ENCODE assay signal across 7 cellular contexts in genomic region chrX:40083120-40083978, GRCh38. TPM values are rescaled to one million over a fixed set of nuclear protein-coding genes. Genes with fewer than 3 reads are reported as not detected.
DNase-seq lines count a peak whose midpoint lies in the region; ATAC-seq and TF ChIP-seq lines count a peak whose summit lies in the region.

No MANE protein-coding gene starts in this region.

- H3K9me3 ChIP-seq in right atrium auricular region (no peaks in the 10 kb centered on the region), skeletal muscle satellite cell (replicated peaks; ENCODE audit: low read length) (no peaks in the 10 kb centered on the region)

- peaks cover 44% of the 10 kb centered on the region for H3K27me3 Mint-ChIP-seq in GM23338 (ENCODE audit: insufficient read depth, low read depth, poor library complexity)
- H3K27me3 Mint-ChIP-seq in activated CD8-positive, alpha-beta T cell treated with anti-CD3 and anti-CD28 coated beads, Interleukin-2, amount 10 ng/mL, durations not matched to agents 7 days and 5 days (ENCODE audit: low read depth): no peaks in the 10 kb centered on the region

- H3K27ac ChIP-seq in GM23338 (ENCODE audit: low read depth) (no peak overlapping the region), right atrium auricular region (peak overlapping the region; percentile 9 to 24)

- H3K27ac Mint-ChIP-seq in GM23338: no peak overlapping the region
- H3K27ac Mint-ChIP-seq in activated CD8-positive, alpha-beta T cell treated with anti-CD3 and anti-CD28 coated beads, Interleukin-2, amount 10 ng/mL, durations not matched to agents 7 days and 5 days: no peak overlapping the region

- H3K27me3 ChIP-seq in GM23338 (ENCODE audit: insufficient read depth) (peaks cover 46% of the 10 kb centered on the region), right atrium auricular region (no peaks in the 10 kb centered on the region), skeletal muscle satellite cell (ENCODE audit: control insufficient read depth, insufficient read depth, low read length) (peaks cover 13% of the 10 kb centered on the region)

- peaks cover 11% of the 10 kb centered on the region; the same call in 2 of the 3 replicates for H3K36me3 Mint-ChIP-seq in GM23338 (ENCODE audit: low read depth)
- H3K36me3 Mint-ChIP-seq in activated CD8-positive, alpha-beta T cell treated with anti-CD3 and anti-CD28 coated beads, Interleukin-2, amount 10 ng/mL, durations not matched to agents 7 days and 5 days (ENCODE audit: low read depth): peaks cover 9% of the 10 kb centered on the region

- peak; percentile 62 for DNase-seq in GM23338 (ENCODE audit: low spot score)
- DNase-seq in activated CD8-positive, alpha-beta T cell treated with anti-CD3 and anti-CD28 coated beads, Interleukin-2, amount 10 ng/mL, durations not matched to agents 7 days and 5 days: no peak
- DNase-seq in right atrium auricular region (ENCODE audit: low spot score): no peak
- DNase-seq in NCI-H2196 (lab: John Stamatoyannopoulos, UW; ENCODE audit: unreplicated experiment): no peak
- DNase-seq in NCI-H146 (lab: John Stamatoyannopoulos, UW): no peak
- no peak for DNase-seq in NCI-H2171 (lab: John Stamatoyannopoulos, UW)

- H3K4me1 ChIP-seq in GM23338 (ENCODE audit: insufficient read depth) (peaks cover 52% of the 10 kb centered on the region), right atrium auricular region (peaks cover 0 to 48% of the 10 kb centered on the region in 2 donors), skeletal muscle satellite cell (ENCODE audit: control insufficient read depth, insufficient read depth, low read length) (peaks cover 49% of the 10 kb centered on the region)

- H3K9me3 Mint-ChIP-seq in GM23338: no peaks in the 10 kb centered on the region; the same call in 2 of the 3 replicates
- no peaks in the 10 kb centered on the region for H3K9me3 Mint-ChIP-seq in activated CD8-positive, alpha-beta T cell treated with anti-CD3 and anti-CD28 coated beads, Interleukin-2, amount 10 ng/mL, durations not matched to agents 7 days and 5 days (ENCODE audit: insufficient read depth)

- TF ChIP-seq CTCF in GM23338 (conservative IDR thresholded peaks at IDR 0.05; ENCODE audit: low read depth in 2 of 2) (no peak), right atrium auricular region (IDR thresholded peaks at IDR 0.05) (no peak)

- H3K79me2 ChIP-seq in GM23338 (replicated peaks; ENCODE audit: insufficient read depth): peaks cover 92% of the 10 kb centered on the region

- H3K9ac ChIP-seq in skeletal muscle satellite cell (ENCODE audit: low read depth, low read length): peak overlapping the region; percentile 42

- no peak overlapping the region for H2AFZ ChIP-seq in GM23338

- peak overlapping the region; percentile 80 for H3K4me2 ChIP-seq in GM23338
- H3K4me2 ChIP-seq in skeletal muscle satellite cell (ENCODE audit: low read length): peak overlapping the region; percentile 79

- H4K20me1 ChIP-seq in GM23338 (replicated peaks; ENCODE audit: insufficient read depth): peaks cover 15% of the 10 kb centered on the region; the same call in 1 of the 2 replicates

- peak overlapping the region; percentile 55 for H3K4me3 ChIP-seq in GM23338
- peak overlapping the region; percentile 25 to 47 for H3K4me3 ChIP-seq in right atrium auricular region
- peak overlapping the region; percentile 49 for H3K4me3 ChIP-seq in skeletal muscle satellite cell (ENCODE audit: low read length)

- peak; percentile 42 for ATAC-seq in GM23338
- ATAC-seq in activated CD8-positive, alpha-beta T cell treated with anti-CD3 and anti-CD28 coated beads, Interleukin-2, amount 10 ng/mL, durations not matched to agents 7 days and 5 days: peak; percentile 59

- H3K9me2 ChIP-seq in GM23338 (ENCODE audit: insufficient read depth): no peaks in the 10 kb centered on the region

- peaks cover 77% of the 10 kb centered on the region for H3K4me1 Mint-ChIP-seq in GM23338
- peaks cover 57% of the 10 kb centered on the region for H3K4me1 Mint-ChIP-seq in activated CD8-positive, alpha-beta T cell treated with anti-CD3 and anti-CD28 coated beads, Interleukin-2, amount 10 ng/mL, durations not matched to agents 7 days and 5 days (ENCODE audit: low read depth)

- H3K4me3 Mint-ChIP-seq in GM23338: peak overlapping the region; percentile 68
- H3K4me3 Mint-ChIP-seq in activated CD8-positive, alpha-beta T cell treated with anti-CD3 and anti-CD28 coated beads, Interleukin-2, amount 10 ng/mL, durations not matched to agents 7 days and 5 days: peak overlapping the region; percentile 59

- H3K36me3 ChIP-seq in GM23338 (ENCODE audit: insufficient read depth) (no peaks in the 10 kb centered on the region), right atrium auricular region (no peaks in the 10 kb centered on the region), skeletal muscle satellite cell (ENCODE audit: insufficient read depth, low read length) (no peaks in the 10 kb centered on the region)

- no peaks in the 10 kb centered on the region for H3F3A ChIP-seq in GM23338 (replicated peaks; ENCODE audit: low read depth)

- CTCF ChIA-PET in activated CD8-positive, alpha-beta T cell treated with anti-CD3 and anti-CD28 coated beads, Interleukin-2, amount 10 ng/mL, durations not matched to agents 7 days and 5 days (lab: Charles Lee): no interaction called here

- POLR2A ChIA-PET in activated CD8-positive, alpha-beta T cell treated with anti-CD3 and anti-CD28 coated beads, Interleukin-2, amount 10 ng/mL, durations not matched to agents 7 days and 5 days (lab: Charles Lee): no interaction called here

TF ChIP-seq in GM23338, 12 proteins besides CTCF, POLR2A, EP300 and RAD21 (continues in another document):
- TF ChIP-seq ZNF114 (CRISPR knock-in tag; IDR thresholded peaks at IDR 0.05) (no peak), EZH2phosphoT487 (IDR thresholded peaks at IDR 0.05; ENCODE audit: unreplicated experiment) (no peak), JUNB (IDR thresholded peaks at IDR 0.05; ENCODE audit: unreplicated experiment) (no peak), ETS1 (IDR thresholded peaks at IDR 0.05) (no peak), NANOG (IDR thresholded peaks at IDR 0.05; ENCODE audit: borderline replicate concordance) (no peak), POLR2AphosphoS5 (IDR thresholded peaks at IDR 0.05; ENCODE audit: low read depth) (no peak), EZH2 (IDR thresholded peaks at IDR 0.05; ENCODE audit: low read depth, unreplicated experiment) (no peak)

RNA-seq across cellular contexts. Expression of gene BCOR, which starts 14.4 kb away (rescaled TPM):
- total RNA-seq in GM23338 (2014; rRNA removed; shearing (Covaris generic)): 60.8 TPM in 2 replicates
- 25.5 and 25.8 TPM in 2 replicates for polyA plus RNA-seq in GM23338 (2016; fragmentation: Nextera tagmentation; extraction: Ambion mirVana)
- total RNA-seq in activated CD8-positive, alpha-beta T cell treated with anti-CD3 and anti-CD28 coated beads, Interleukin-2, amount 10 ng/mL, durations not matched to agents 7 days and 5 days: 10 to 100 TPM; 41.5 to 45.5 TPM
- total RNA-seq in right atrium auricular region: 10 to 100 TPM; 24.3 to 37.1 TPM
- 5.6 and 7.0 TPM in 2 replicates for total RNA-seq in skeletal muscle satellite cell (2012; rRNA removed)
